12 cellular contexts compared by ENCODE assay signal in genomic region chr6:129184324-129184723, GRCh38.
"Had no signal": no experiment of that assay in that cellular context is flagged by ENCODE, and none has a peak within 500 bp of the region (broad histone marks: within the 10 kb centered on the region; RNA-seq: fewer than 3 reads in every experiment).

No MANE protein-coding gene starts in this region.

- ATAC-seq: activated CD4-positive, CD25-positive, alpha-beta regulatory T cell treated with anti-CD3 and anti-CD28 coated beads, Interleukin-2, amount 50 U/mL, for 24 hours; activated T-helper 17 cell treated with anti-CD3 and anti-CD28 coated beads, Interleukin-2, amount 50 U/mL, for 72 hours; pancreas; stimulated activated naive B cell treated with anti-CD40 and anti-IgM and Interleukin-4, amounts not matched to agents 10 μg/mL and 1 μg/mL and 100 μg/mL, for 72 hours had no signal

- H3K36me3 ChIP-seq: pancreas, thyroid gland had no signal

- H3K27me3 Mint-ChIP-seq: activated T-helper 17 cell treated with anti-CD3 and anti-CD28 coated beads, Interleukin-2, amount 50 U/mL, for 72 hours; stimulated activated naive B cell treated with anti-CD40 and anti-IgM and Interleukin-4, amounts not matched to agents 10 μg/mL and 1 μg/mL and 100 μg/mL, for 72 hours had no signal

- H3K27ac Mint-ChIP-seq: activated T-helper 17 cell treated with anti-CD3 and anti-CD28 coated beads, Interleukin-2, amount 50 U/mL, for 72 hours; stimulated activated naive B cell treated with anti-CD40 and anti-IgM and Interleukin-4, amounts not matched to agents 10 μg/mL and 1 μg/mL and 100 μg/mL, for 72 hours had no signal

- H3K9me3 Mint-ChIP-seq: activated T-helper 17 cell treated with anti-CD3 and anti-CD28 coated beads, Interleukin-2, amount 50 U/mL, for 72 hours; stimulated activated naive B cell treated with anti-CD40 and anti-IgM and Interleukin-4, amounts not matched to agents 10 μg/mL and 1 μg/mL and 100 μg/mL, for 72 hours had no signal

- H3K4me3 ChIP-seq: pancreas, thyroid gland had no signal

- H3K4me1 Mint-ChIP-seq: activated T-helper 17 cell treated with anti-CD3 and anti-CD28 coated beads, Interleukin-2, amount 50 U/mL, for 72 hours; stimulated activated naive B cell treated with anti-CD40 and anti-IgM and Interleukin-4, amounts not matched to agents 10 μg/mL and 1 μg/mL and 100 μg/mL, for 72 hours had no signal

- H3K4me3 Mint-ChIP-seq: activated T-helper 17 cell treated with anti-CD3 and anti-CD28 coated beads, Interleukin-2, amount 50 U/mL, for 72 hours; stimulated activated naive B cell treated with anti-CD40 and anti-IgM and Interleukin-4, amounts not matched to agents 10 μg/mL and 1 μg/mL and 100 μg/mL, for 72 hours had no signal

- H3K9me3 ChIP-seq: pancreas, thyroid gland had no signal

- H3K27me3 ChIP-seq: pancreas, thyroid gland had no signal

- H3K36me3 Mint-ChIP-seq: stimulated activated naive B cell treated with anti-CD40 and anti-IgM and Interleukin-4, amounts not matched to agents 10 μg/mL and 1 μg/mL and 100 μg/mL, for 72 hours had no signal

- DNase-seq: activated naive CD4-positive, alpha-beta T cell treated with Interleukin-2 at 50 U/mL for 16 hours; activated T-cell treated with anti-CD3 and anti-CD28 coated beads for 4 hours; aorta; dermis blood vessel endothelial cell; hypothalamus; kidney; pancreas; stimulated activated CD4-positive, alpha-beta T cell treated with anti-CD3 and anti-CD28 coated beads, Interleukin-4, amount 100 ng/mL, for 1 hour; stimulated activated naive B cell treated with anti-CD40 and anti-IgM and Interleukin-4, amounts not matched to agents 10 μg/mL and 1 μg/mL and 100 μg/mL, for 72 hours; thyroid gland had no signal

- H3K27ac ChIP-seq: pancreas, thyroid gland had no signal

- H3K4me1 ChIP-seq: pancreas, thyroid gland had no signal
